In genomic region chr10:125146791-125147604, GRCh38 we compare ENCODE assay signal across 9 cellular contexts. TPM values are rescaled to one million over a fixed set of nuclear protein-coding genes. Genes with fewer than 3 reads are reported as not detected.
A peak's percentile ranks its signal among the peaks of the same experiment; 100 is the strongest.
DNase-seq lines count a peak whose midpoint lies in the region; FAIRE-seq and TF ChIP-seq lines count a peak whose summit lies in the region.
"Had no signal": no experiment of that assay in that cellular context is flagged by ENCODE, and none has a peak within 500 bp of the region (broad histone marks: within the 10 kb centered on the region; RNA-seq: fewer than 3 reads in every experiment).

No MANE protein-coding gene starts in this region.

- TF ChIP-seq POLR2A in esophagus squamous epithelium (IDR thresholded peaks at IDR 0.05) = no peak

- no peak overlapping the region for H2AK5ac ChIP-seq in trophoblast cell (ENCODE audit: low read length)

- H3K4me3 ChIP-seq in esophagus squamous epithelium (peak overlapping the region in 1 of 4 donors; percentile 29), trophoblast cell (ENCODE audit: low read depth, low read length) (no peak overlapping the region)
- H3K4me3 ChIP-seq: GM12878 had no signal

- H2BK5ac ChIP-seq in trophoblast cell (ENCODE audit: low read depth, low read length, poor library complexity) = no peak overlapping the region

- H4K12ac ChIP-seq in trophoblast cell (ENCODE audit: low read depth, low read length) = no peak overlapping the region

- H3K4ac ChIP-seq in trophoblast cell (ENCODE audit: low read depth, low read length) = peak overlapping the region; percentile 72

- H2BK120ac ChIP-seq in trophoblast cell (ENCODE audit: insufficient read depth, low read length, poor library complexity) = no peak overlapping the region

- DNase-seq in EH (ENCODE audit: low read depth) (peak; percentile 82), NCI-H69 (lab: John Stamatoyannopoulos, UW) (peak; percentile 75), esophagus squamous epithelium (lab: John Stamatoyannopoulos, UW) (no peak), trophoblast cell (peak; percentile 87), NCI-H2171 treated with DMSO at 0.1 percent for 48 hours (lab: John Stamatoyannopoulos, UW) (no peak), NCI-H345 treated with DMSO at 0.1 percent for 48 hours (lab: John Stamatoyannopoulos, UW; ENCODE audit: unreplicated experiment) (no peak), Ammon's horn (ENCODE audit: low spot score) (no peak), frontal cortex (ENCODE audit: low spot score in 2 of 2) (no peak)

- H3K14ac ChIP-seq in trophoblast cell (ENCODE audit: low read length) = no peak overlapping the region

- H3K18ac ChIP-seq in trophoblast cell (ENCODE audit: low read length) = no peak overlapping the region

- peak overlapping the region; percentile 79 to 99 (median 91) for H3K27ac ChIP-seq in esophagus squamous epithelium
- no peak overlapping the region for H3K27ac ChIP-seq in trophoblast cell (ENCODE audit: low read depth, low read length)

- no peak overlapping the region for H4K8ac ChIP-seq in trophoblast cell (ENCODE audit: low read depth, low read length)

- intact Hi-C loops in esophagus squamous epithelium (cut with DNase I) = loop anchor here (10.0 kb wide), 1 partner anchor 232 kb away; no protein-coding TSS in a partner anchor

- no peak overlapping the region for H3K9ac ChIP-seq in trophoblast cell (ENCODE audit: low read length)

- H3K36me3 ChIP-seq in esophagus squamous epithelium (peaks cover 0 to 14% (median 0%) of the 10 kb centered on the region in 3 donors), trophoblast cell (ENCODE audit: control insufficient read depth in 1 of 2, insufficient read depth in 2 of 2, low read length in 2 of 2) (peaks cover 22 to 25% of the 10 kb centered on the region in 2 experiments)

- peaks cover 61 to 100% (median 76%) of the 10 kb centered on the region in 3 donors for H3K4me1 ChIP-seq in esophagus squamous epithelium
- H3K4me1 ChIP-seq in trophoblast cell (ENCODE audit: control insufficient read depth in 1 of 2, insufficient read depth in 2 of 2, low read length in 2 of 2) = peaks cover 9 to 13% of the 10 kb centered on the region in 2 experiments

- peak in 1 of 6 experiments; percentile 11 for TF ChIP-seq CTCF in esophagus squamous epithelium (IDR thresholded peaks at IDR 0.05)

- no peak overlapping the region for H2AFZ ChIP-seq in trophoblast cell (ENCODE audit: insufficient read depth, low read length, poor library complexity)

- H3K79me2 ChIP-seq in trophoblast cell (ENCODE audit: control insufficient read depth, insufficient read depth, low read length, poor library complexity) = peaks cover 35% of the 10 kb centered on the region

- WGBS in esophagus squamous epithelium, 2 donors = 22 to 25% methylated on average over 14 of the region's 14 CpGs
- WGBS in trophoblast cell (ENCODE audit: extremely low coverage, insufficient coverage, insufficient read length) = no CpG with 5 or more reads among the region's 14 CpGs

- H3K79me1 ChIP-seq in trophoblast cell (ENCODE audit: low read length) = peaks cover 3% of the 10 kb centered on the region

- H3K9me3 ChIP-seq in esophagus squamous epithelium (no peaks in the 10 kb centered on the region), trophoblast cell (ENCODE audit: insufficient read depth, low read depth, low read length) (peaks cover 2% of the 10 kb centered on the region)

- no peak for FAIRE-seq in frontal cortex (lab: Jason Lieb, UNC)
- FAIRE-seq: GM12878 had no signal

- H4K91ac ChIP-seq in trophoblast cell (ENCODE audit: low read depth, low read length) = no peak overlapping the region

- no peaks in the 10 kb centered on the region for H3K27me3 ChIP-seq in esophagus squamous epithelium
- no peaks in the 10 kb centered on the region for H3K27me3 ChIP-seq in trophoblast cell (ENCODE audit: insufficient read depth, low read length)

- H3K23ac ChIP-seq in trophoblast cell (ENCODE audit: low read length) = no peak overlapping the region

- H3K4me2 ChIP-seq in trophoblast cell (ENCODE audit: low read length) = no peak overlapping the region

- no peak overlapping the region for H2BK12ac ChIP-seq in trophoblast cell (ENCODE audit: low read length)

RNA-seq across cellular contexts. Expression of gene CTBP2, which starts 13.4 kb away (rescaled TPM):
- 10 to 100 TPM; 41.8 to 55.9 (median 47.1) TPM for total RNA-seq in esophagus squamous epithelium
- polyA plus RNA-seq in trophoblast cell (2013) = 57.7 and 58.8 TPM in 2 replicates
- total RNA-seq in frontal cortex = 32.6 TPM

Comparison
In these comparisons a context has a peak if more than half of its experiments do, and no peak if none do; other contexts are left out.
1. DNase-seq: peak in EH (single experiment), NCI-H69 (single experiment) and trophoblast cell (2 of 2); none in esophagus squamous epithelium (single experiment), NCI-H2171 treated with DMSO at 0.1 percent for 48 hours (single experiment), NCI-H345 treated with DMSO at 0.1 percent for 48 hours (single experiment), Ammon's horn (single experiment) and frontal cortex (0 of 2).